ENCODE assay signal across 21 cellular contexts in genomic region chr17:19286751-19287341, GRCh38. TPM values are rescaled to one million over a fixed set of nuclear protein-coding genes. Genes with fewer than 3 reads are reported as not detected.
DNase-seq lines count a peak whose midpoint lies in the region; ATAC-seq and TF ChIP-seq lines count a peak whose summit lies in the region.
"Had no signal": no experiment of that assay in that cellular context is flagged by ENCODE, and none has a peak within 500 bp of the region (broad histone marks: within the 10 kb centered on the region; RNA-seq: fewer than 3 reads in every experiment).

No MANE protein-coding gene starts in this region.

- peaks cover 0 to 2% (median 0%) of the 10 kb centered on the region in 5 experiments for H3K9me3 Mint-ChIP-seq in brain
- H3K9me3 Mint-ChIP-seq: activated T-cell treated with anti-CD3 and anti-CD28 coated beads, Interleukin-2, amount 50 U/mL, for 24 hours; central memory CD8-positive, alpha-beta T cell; stimulated activated effector memory CD8-positive, alpha-beta T cell treated with anti-CD3 and anti-CD28 coated beads, Interleukin-12 subunit alpha, Interleukin-12 subunit beta, amount 100 ng/mL, for 72 hours had no signal

- peaks cover 81% of the 10 kb centered on the region for H3K4me1 Mint-ChIP-seq in brain

- peak overlapping the region; percentile 35 to 56 (median 38) for H3K4me3 ChIP-seq in skeletal muscle tissue (ENCODE audit: low read length in 3 of 3)
- H3K4me3 ChIP-seq: esophagus squamous epithelium, tibial nerve had no signal

- no peaks in the 10 kb centered on the region for H3K27me3 ChIP-seq in skeletal muscle tissue (ENCODE audit: control insufficient read depth in 3 of 3, insufficient read depth in 3 of 3, low read length in 3 of 3)
- H3K27me3 ChIP-seq: BE2C, esophagus squamous epithelium, tibial nerve had no signal

- DNase-seq in G401 (ENCODE audit: low spot score) (peak; percentile 77), left ventricle myocardium superior (no peak), NOMO-1 treated with DMSO at 0.1 percent for 48 hours (lab: John Stamatoyannopoulos, UW; ENCODE audit: unreplicated experiment) (no peak), D341Med (ENCODE audit: low spot score) (no peak)
- DNase-seq in activated naive CD4-positive, alpha-beta T cell (lab: John Stamatoyannopoulos, UW): no peak
- DNase-seq: activated CD4-positive, alpha-beta T cell treated with anti-CD3 and anti-CD28 coated beads for 1 hour; activated T-cell treated with anti-CD3 and anti-CD28 coated beads, Interleukin-2, amount 50 U/mL, for 24 hours; BE2C; effector memory CD4-positive, alpha-beta T cell; esophagus squamous epithelium; mammary epithelial cell; NCI-H1092 treated with DMSO at 0.1 percent for 48 hours; NCI-H2081; PC-3; SHP77 treated with DMSO at 0.1 percent for 48 hours had no signal

- H3K27me3 Mint-ChIP-seq in brain: peaks cover 3% of the 10 kb centered on the region
- H3K27me3 Mint-ChIP-seq: central memory CD8-positive, alpha-beta T cell had no signal

- no peaks in the 10 kb centered on the region for H3K9me3 ChIP-seq in skeletal muscle tissue (ENCODE audit: control insufficient read depth in 3 of 3, low read length in 3 of 3)
- H3K9me3 ChIP-seq: BE2C, esophagus squamous epithelium, tibial nerve had no signal

- peaks cover 37 to 51% (median 43%) of the 10 kb centered on the region in 3 donors for H3K4me1 ChIP-seq in skeletal muscle tissue (ENCODE audit: control insufficient read depth in 3 of 3, insufficient read depth in 3 of 3, low read length in 3 of 3)
- H3K4me1 ChIP-seq: BE2C had no signal

- H3K36me3 Mint-ChIP-seq in brain: peaks cover 49% of the 10 kb centered on the region

- peak overlapping the region; percentile 25 to 90 (median 58) for H3K27ac Mint-ChIP-seq in brain
- H3K27ac Mint-ChIP-seq: activated T-cell treated with anti-CD3 and anti-CD28 coated beads, Interleukin-2, amount 50 U/mL, for 24 hours; stimulated activated effector memory CD8-positive, alpha-beta T cell treated with anti-CD3 and anti-CD28 coated beads, Interleukin-12 subunit alpha, Interleukin-12 subunit beta, amount 100 ng/mL, for 72 hours had no signal

- in situ Hi-C loops in G401 (cut with HindIII; ENCODE audit: low sequenced_read_pairs): no loop called here

- no peak for TF ChIP-seq CTCF in brain (conservative IDR thresholded peaks at IDR 0.05)

- peaks cover 0 to 10% (median 9%) of the 10 kb centered on the region in 3 donors for H3K36me3 ChIP-seq in skeletal muscle tissue (ENCODE audit: control insufficient read depth in 3 of 3, insufficient read depth in 3 of 3, low read length in 3 of 3)

- H3K4me3 Mint-ChIP-seq in brain: no peak overlapping the region
- H3K4me3 Mint-ChIP-seq: activated T-cell treated with anti-CD3 and anti-CD28 coated beads, Interleukin-2, amount 50 U/mL, for 24 hours; central memory CD8-positive, alpha-beta T cell; stimulated activated effector memory CD8-positive, alpha-beta T cell treated with anti-CD3 and anti-CD28 coated beads, Interleukin-12 subunit alpha, Interleukin-12 subunit beta, amount 100 ng/mL, for 72 hours had no signal

- H3K9ac ChIP-seq in skeletal muscle tissue (ENCODE audit: low read depth in 1 of 3, low read length in 3 of 3): peak overlapping the region; percentile 8 to 72 (median 69)

- no peak overlapping the region for H3K27ac ChIP-seq in skeletal muscle tissue (ENCODE audit: low read depth, low read length)
- H3K27ac ChIP-seq: tibial nerve had no signal

- intact Hi-C loops in left ventricle myocardium superior (cut with micrococcal nuclease): no loop called here

- ATAC-seq in left ventricle myocardium superior (peak; percentile 51), GM21619 (IDR thresholded peaks at IDR 0.05; ENCODE audit: unreplicated experiment) (no peak)
- ATAC-seq: PC-3; stimulated activated effector memory CD8-positive, alpha-beta T cell treated with anti-CD3 and anti-CD28 coated beads, Interleukin-12 subunit alpha, Interleukin-12 subunit beta, amount 100 ng/mL, for 72 hours had no signal

RNA-seq across cellular contexts. Expression of gene EPN2, which starts 49.7 kb away (rescaled TPM):
- total RNA-seq in G401 (2014; rRNA removed; shearing (Covaris generic)): 18.8 and 20.8 TPM in 2 replicates
- polyA plus RNA-seq in brain (ENCODE audit: insufficient read depth, low read depth, low replicate concordance): 68.5 TPM
- total RNA-seq in left ventricle myocardium superior: 94.5 TPM
- 18.3 TPM for total RNA-seq in skeletal muscle tissue
